Comparison of ENCODE assay signal across 23 cellular contexts in the genomic region with DNA sequence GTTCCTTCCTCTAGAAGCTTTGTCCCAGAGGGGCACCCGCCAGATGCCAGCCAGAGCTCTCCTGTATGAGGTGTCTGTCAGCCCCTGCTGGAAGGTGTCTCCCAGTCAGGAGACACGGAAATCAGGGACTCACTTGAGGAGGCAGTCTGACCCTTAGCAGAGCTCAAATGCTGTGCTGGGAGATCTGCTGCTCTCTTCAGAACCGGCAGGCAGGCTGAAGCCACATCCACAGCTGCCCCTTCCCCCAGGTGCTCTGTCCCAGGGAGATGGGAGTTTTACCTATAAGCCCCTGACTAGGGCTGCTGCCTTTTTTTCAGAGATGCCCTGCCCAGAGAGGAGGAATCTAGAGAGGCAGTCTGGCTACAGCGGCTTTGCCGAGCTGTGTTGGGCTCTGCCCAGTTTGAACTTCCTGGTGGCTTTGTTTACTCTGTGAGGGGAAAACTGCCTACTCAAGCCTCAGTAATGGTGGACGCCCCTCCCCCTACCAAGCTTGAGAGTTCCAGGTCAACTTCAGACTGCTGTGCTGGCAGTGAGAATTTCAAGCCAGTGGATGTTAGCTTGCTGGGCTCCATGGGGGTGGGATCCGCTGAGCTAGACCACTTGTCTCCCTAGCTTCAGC. TPM values are rescaled to one million over a fixed set of nuclear protein-coding genes. Genes with fewer than 3 reads are reported as not detected.
"Had no signal": no experiment of that assay in that cellular context is flagged by ENCODE, and none has a peak within 500 bp of the region (broad histone marks: within the 10 kb centered on the region; RNA-seq: fewer than 3 reads in every experiment).

No MANE protein-coding gene starts in this region.

RNA-seq across cellular contexts. Expression of a gene that starts 8.1 kb away (rescaled TPM):
- total RNA-seq: activated CD4-positive, alpha-beta T cell treated with anti-CD3 and anti-CD28 coated beads, Interleukin-2, amount 10 ng/mL, durations not matched to agents 24 days and 14 days; activated CD8-positive, alpha-beta memory T cell treated with anti-CD3 and anti-CD28 coated beads for 36 hours; activated CD8-positive, alpha-beta memory T cell treated with anti-CD3 and anti-CD28 coated beads, Interleukin-2, amount 10 ng/mL, durations not matched to agents 7 days and 5 days; activated CD8-positive, alpha-beta T cell treated with anti-CD3 and anti-CD28 coated beads, Interleukin-2, amount 10 ng/mL, durations not matched to agents 7 days and 5 days; activated T-helper 1 cell treated with anti-CD3 and anti-CD28 coated beads, Interleukin-12 subunit alpha, Interleukin-12 subunit beta, Interleukin-2, Interleukin-4 antibody, amounts not matched to agents 30 ng/mL and 10 ng/mL and 1 ng/mL, durations not matched to agents 14 hours and 24 hours and 36 hours; activated T-helper 2 cell treated with anti-CD3 and anti-CD28 coated beads, Interferon-gamma antibody, Interleukin-2, Interleukin-4, amounts not matched to agents 10 μg/mL and 5 μg/mL and 100 μg/mL, durations not matched to agents 14 hours and 24 hours and 36 hours; chondrocyte; dermis microvascular lymphatic vessel endothelial cell; endothelial cell of umbilical vein; fibroblast of lung; fibroblast of villous mesenchyme; glomerular endothelial cell had no signal
- polyA plus RNA-seq: endothelial cell of umbilical vein, fibroblast of lung had no signal

RNA-seq across cellular contexts. Expression of a gene that starts 37.8 kb away (rescaled TPM):
- total RNA-seq: activated CD4-positive, alpha-beta memory T cell treated with anti-CD3 and anti-CD28 coated beads for 36 hours; activated CD4-positive, alpha-beta T cell treated with anti-CD3 and anti-CD28 coated beads for 36 hours; activated CD4-positive, alpha-beta T cell treated with anti-CD3 and anti-CD28 coated beads, Interleukin-2, amount 10 ng/mL, durations not matched to agents 24 days and 14 days; activated CD8-positive, alpha-beta memory T cell treated with anti-CD3 and anti-CD28 coated beads for 36 hours; activated CD8-positive, alpha-beta memory T cell treated with anti-CD3 and anti-CD28 coated beads, Interleukin-2, amount 10 ng/mL, durations not matched to agents 7 days and 5 days; activated CD8-positive, alpha-beta T cell treated with anti-CD3 and anti-CD28 coated beads, Interleukin-2, amount 10 ng/mL, durations not matched to agents 7 days and 5 days; activated naive CD4-positive, alpha-beta T cell treated with anti-CD3 and anti-CD28 coated beads for 36 hours; activated naive CD8-positive, alpha-beta T cell treated with anti-CD3 and anti-CD28 coated beads for 36 hours; activated T-helper 1 cell treated with anti-CD3 and anti-CD28 coated beads, Interleukin-12 subunit alpha, Interleukin-12 subunit beta, Interleukin-2, Interleukin-4 antibody, amounts not matched to agents 30 ng/mL and 10 ng/mL and 1 ng/mL, durations not matched to agents 14 hours and 24 hours and 36 hours; activated T-helper 2 cell treated with anti-CD3 and anti-CD28 coated beads, Interferon-gamma antibody, Interleukin-2, Interleukin-4, amounts not matched to agents 10 μg/mL and 5 μg/mL and 100 μg/mL, durations not matched to agents 14 hours and 24 hours and 36 hours; adrenal gland; aorta; body of pancreas; chondrocyte; dermis microvascular lymphatic vessel endothelial cell; endothelial cell of umbilical vein; esophagus squamous epithelium; fibroblast of lung; fibroblast of villous mesenchyme; gastroesophageal sphincter; glomerular endothelial cell; T-helper 1 cell treated with Interleukin-12 subunit alpha and Interleukin-12 subunit beta and Interleukin-4 antibody, amounts not matched to agents 30 ng/mL and 1 ng/mL, for 36 hours had no signal
- polyA plus RNA-seq: adrenal gland, aorta, endothelial cell of umbilical vein, esophagus, fibroblast of lung had no signal
